In genomic region chr1:156797212-156797871, GRCh38 we compare ENCODE assay signal across 8 cellular contexts. TPM values are rescaled to one million over a fixed set of nuclear protein-coding genes. Genes with fewer than 3 reads are reported as not detected.
DNase-seq lines count a peak whose midpoint lies in the region; ATAC-seq and TF ChIP-seq lines count a peak whose summit lies in the region.

No MANE protein-coding gene starts in this region.

- CTCF ChIA-PET in Calu3 (lab: Charles Lee), result interaction anchor here (1.3 kb wide), 1 partner anchor 71 kb away, joined by 3 read pairs; no protein-coding TSS in a partner anchor
- CTCF ChIA-PET in HEK293 (lab: Yijun Ruan, JAX), result interaction anchor here (0.6 to 7.7 kb wide), 26 partner anchors 8 to 590 kb away, joined by 3 to 80 read pairs (median 4); partner anchors contain the start of genes INSRR and NTRK1

- H3K27me3 ChIP-seq in esophagus squamous epithelium (no peaks in the 10 kb centered on the region), parathyroid adenoma (ENCODE audit: control insufficient read depth, insufficient read depth, low read length) (no peaks in the 10 kb centered on the region)

- peak; percentile 81 for TF ChIP-seq CTCF in Calu3 (IDR thresholded peaks at IDR 0.05; ENCODE audit: unreplicated experiment)
- 0 out of 2 replicates have a peak, but pooled peaks have one; percentile 47 for TF ChIP-seq CTCF in HEK293 (tag by site-specific recombination; IDR thresholded peaks at IDR 0.05)
- TF ChIP-seq CTCF in esophagus squamous epithelium (IDR thresholded peaks at IDR 0.05), result peak; percentile 59 to 82 (median 68)
- peak; percentile 65 for TF ChIP-seq CTCF in parathyroid adenoma (IDR thresholded peaks at IDR 0.05)

- H3K27ac Mint-ChIP-seq in Calu3 (ENCODE audit: unreplicated experiment), result no peak overlapping the region

- no peak overlapping the region for H3K4me2 ChIP-seq in parathyroid adenoma (ENCODE audit: low read length)

- BruUV-seq in Calu3 (replicated peaks; lab: Mats Ljungman, UMichigan), result no TSS peak

- H3K9ac ChIP-seq in parathyroid adenoma, result no peak overlapping the region

- peaks cover 73% of the 10 kb centered on the region for H3K36me3 Mint-ChIP-seq in Calu3 (ENCODE audit: insufficient read depth, unreplicated experiment)

- H3K9me3 Mint-ChIP-seq in Calu3 (ENCODE audit: low read depth, unreplicated experiment), result no peaks in the 10 kb centered on the region

- H3K4me1 Mint-ChIP-seq in Calu3 (ENCODE audit: low read depth, unreplicated experiment), result no peaks in the 10 kb centered on the region

- H3K27ac ChIP-seq in HEK293 (ENCODE audit: extremely low read depth, low read depth, low read length) (no peak overlapping the region), esophagus squamous epithelium (peak overlapping the region in 1 of 4 donors; percentile 9), parathyroid adenoma (no peak overlapping the region)

- POLR2A ChIA-PET in HEK293 (lab: Yijun Ruan, JAX), result interaction anchor here (0.9 kb wide), 1 partner anchor 69 kb away, joined by 3 read pairs; the partner anchor contains the start of genes ISG20L2 and METTL25B

- H3K36me3 ChIP-seq in HEK293 (ENCODE audit: control insufficient read depth in 2 of 2, insufficient read depth in 1 of 2, low read length in 2 of 2) (peaks cover 36 to 95% of the 10 kb centered on the region in 2 experiments), esophagus squamous epithelium (peaks cover 22 to 99% (median 73%) of the 10 kb centered on the region in 3 donors), parathyroid adenoma (ENCODE audit: control insufficient read depth, insufficient read depth, low read length) (no peaks in the 10 kb centered on the region)

- no peak overlapping the region for H3K4me3 Mint-ChIP-seq in Calu3 (ENCODE audit: low read depth, unreplicated experiment)

- H3K27me3 Mint-ChIP-seq in Calu3 (ENCODE audit: unreplicated experiment), result no peaks in the 10 kb centered on the region

- H3K4me3 ChIP-seq in HEK293 (ENCODE audit: low read depth, low read length) (no peak overlapping the region), esophagus squamous epithelium (no peak overlapping the region), parathyroid adenoma (ENCODE audit: low read depth, low read length) (no peak overlapping the region)

- 43 to 54% methylated on average over 3 to 4 of the region's 4 CpGs for whole genome bisulfite sequencing in esophagus squamous epithelium, 2 donors

- TF ChIP-seq POLR2A in esophagus squamous epithelium (IDR thresholded peaks at IDR 0.05), result no peak

- no peaks in the 10 kb centered on the region for H3K4me1 ChIP-seq in HEK293 (ENCODE audit: control insufficient read depth, insufficient read depth, low read length)
- peaks cover 0 to 17% (median 0%) of the 10 kb centered on the region in 3 donors for H3K4me1 ChIP-seq in esophagus squamous epithelium
- peaks cover 11% of the 10 kb centered on the region for H3K4me1 ChIP-seq in parathyroid adenoma

- ATAC-seq in GM21786 (IDR thresholded peaks at IDR 0.05; ENCODE audit: unreplicated experiment) (no peak), HG03342 (IDR thresholded peaks at IDR 0.05; ENCODE audit: unreplicated experiment) (no peak)

- intact Hi-C loops in Calu3 (cut with micrococcal nuclease; ENCODE audit: unreplicated experiment) (loop anchor here (1.0 kb wide), 2 partner anchors 63 to 93 kb away; partner anchors contain the start of gene NTRK1), esophagus squamous epithelium (cut with DNase I) (no loop called here)

- peak; percentile 69 for DNase-seq in Calu3
- DNase-seq in NCI-H748 treated with DMSO at 0.1 percent for 48 hours (lab: John Stamatoyannopoulos, UW), result peak; percentile 44
- DNase-seq in activated T-cell treated with anti-CD3 and anti-CD28 coated beads for 24 hours (ENCODE audit: low read depth), result peak; percentile 46
- DNase-seq in esophagus squamous epithelium (lab: John Stamatoyannopoulos, UW), result no peak

- H3K9me3 ChIP-seq in HEK293 (ENCODE audit: control insufficient read depth, insufficient read depth, low read depth, low read length) (no peaks in the 10 kb centered on the region), esophagus squamous epithelium (no peaks in the 10 kb centered on the region), parathyroid adenoma (ENCODE audit: control insufficient read depth, low read length) (no peaks in the 10 kb centered on the region)

- no peak overlapping the region for H2AFZ ChIP-seq in parathyroid adenoma

- H3K79me2 ChIP-seq in parathyroid adenoma, result no peaks in the 10 kb centered on the region

TF ChIP-seq in HEK293, 187 proteins besides CTCF, POLR2A, EP300 and RAD21:
- TF ChIP-seq ZNF112 (tag by site-specific recombination; IDR thresholded peaks at IDR 0.05), result no peak
- TF ChIP-seq GLIS2 (tag by site-specific recombination; IDR thresholded peaks at IDR 0.05), result no peak
- TF ChIP-seq ZNF654 (tag by site-specific recombination; IDR thresholded peaks at IDR 0.05; ENCODE audit: low read depth), result peak; percentile 61
- TF ChIP-seq ZNF335 (tag by site-specific recombination; conservative IDR thresholded peaks at IDR 0.05), result no peak
- no peak for TF ChIP-seq ELK4 (IDR thresholded peaks at IDR 0.05; ENCODE audit: borderline replicate concordance, low read depth, low read length)
- no peak for TF ChIP-seq ZNF660 (tag by site-specific recombination; IDR thresholded peaks at IDR 0.05)
- 0 out of 2 replicates have a peak, but pooled peaks have one; percentile 33 for TF ChIP-seq ZBTB17 (tag by site-specific recombination; IDR thresholded peaks at IDR 0.05)
- TF ChIP-seq ZNF133 (tag by site-specific recombination; IDR thresholded peaks at IDR 0.05), result no peak
- TF ChIP-seq, protein P1, sequence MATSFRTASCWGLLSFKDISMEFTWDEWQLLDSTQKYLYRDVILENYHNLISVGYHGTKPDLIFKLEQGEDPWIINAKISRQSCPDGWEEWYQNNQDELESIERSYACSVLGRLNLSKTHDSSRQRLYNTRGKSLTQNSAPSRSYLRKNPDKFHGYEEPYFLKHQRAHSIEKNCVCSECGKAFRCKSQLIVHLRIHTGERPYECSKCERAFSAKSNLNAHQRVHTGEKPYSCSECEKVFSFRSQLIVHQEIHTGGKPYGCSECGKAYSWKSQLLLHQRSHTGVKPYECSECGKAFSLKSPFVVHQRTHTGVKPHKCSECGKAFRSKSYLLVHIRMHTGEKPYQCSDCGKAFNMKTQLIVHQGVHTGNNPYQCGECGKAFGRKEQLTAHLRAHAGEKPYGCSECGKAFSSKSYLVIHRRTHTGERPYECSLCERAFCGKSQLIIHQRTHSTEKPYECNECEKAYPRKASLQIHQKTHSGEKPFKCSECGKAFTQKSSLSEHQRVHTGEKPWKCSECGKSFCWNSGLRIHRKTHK (tag by site-specific recombination; IDR thresholded peaks at IDR 0.05), result no peak
- no peak for TF ChIP-seq ZNF274 (IDR thresholded peaks at IDR 0.05; ENCODE audit: low read length)
- TF ChIP-seq ZNF274 (tag by site-specific recombination; IDR thresholded peaks at IDR 0.05; ENCODE audit: borderline replicate concordance), result no peak
- no peak for TF ChIP-seq ZNF529 (tag by site-specific recombination; IDR thresholded peaks at IDR 0.05; ENCODE audit: insufficient replicate concordance)
TF ChIP-seq in HEK293: peak in this region for 2.

RNA-seq across cellular contexts. Expression of gene SH2D2A, which starts 19.3 kb away (rescaled TPM):
- 2.9 and 3.1 TPM in 2 replicates for total RNA-seq in Calu3 (2022)
- 1 to 10 TPM in 2 of 4 donors, under 1 TPM in 1, not detected in 1; 0.32 to 2.0 (median 1.7) TPM for total RNA-seq in esophagus squamous epithelium

RNA-seq across cellular contexts. Expression of gene PRCC, which starts 30.0 kb away (rescaled TPM):
- 72.8 and 80.4 TPM in 2 replicates for total RNA-seq in Calu3 (2022)
- total RNA-seq in esophagus squamous epithelium, result 10 to 100 TPM; 35.6 to 42.6 (median 38.3) TPM

RNA-seq across cellular contexts. Expression of gene HDGF, which starts 45.9 kb away (rescaled TPM):
- total RNA-seq in Calu3 (2022) (437 and 470 TPM in 2 replicates), esophagus squamous epithelium (100 to 1,000 TPM; 180 to 278 (median 236) TPM)

RNA-seq across cellular contexts. Expression of gene MRPL24, which starts 56.5 kb away (rescaled TPM):
- total RNA-seq in Calu3 (2022) (130 and 138 TPM in 2 replicates), esophagus squamous epithelium (10 to 100 TPM; 39.5 to 45.8 (median 42.3) TPM)
